ENCODE assay signal across 20 cellular contexts in genomic region chr10:76012928-76013327, GRCh38.
"Had no signal": no experiment of that assay in that cellular context is flagged by ENCODE, and none has a peak within 500 bp of the region (broad histone marks: within the 10 kb centered on the region; RNA-seq: fewer than 3 reads in every experiment).

No MANE protein-coding gene starts in this region.

- H3K36me3 ChIP-seq: esophagus squamous epithelium, gastroesophageal sphincter, pancreas, right lobe of liver, tibial artery, upper lobe of left lung, uterus had no signal

- ATAC-seq: gastroesophageal sphincter; left lobe of liver; natural killer cell; pancreas; right lobe of liver; stimulated activated memory B cell treated with anti-CD40 and anti-IgM and Interleukin-4, amounts not matched to agents 10 μg/mL and 1 μg/mL and 100 μg/mL, for 72 hours had no signal

- H3K4me1 ChIP-seq: esophagus squamous epithelium, gastroesophageal sphincter, pancreas, right lobe of liver, tibial artery, upper lobe of left lung, uterus had no signal

- H3K9me3 ChIP-seq: esophagus squamous epithelium, gastroesophageal sphincter, pancreas, right lobe of liver, tibial artery, upper lobe of left lung, uterus had no signal

- H3K9me3 Mint-ChIP-seq: natural killer cell; neural crest cell; stimulated activated memory B cell treated with anti-CD40 and anti-IgM and Interleukin-4, amounts not matched to agents 10 μg/mL and 1 μg/mL and 100 μg/mL, for 72 hours; stimulated activated naive CD8-positive, alpha-beta T cell treated with anti-CD3 and anti-CD28 coated beads, Interleukin-15, Interleukin-2, amounts not matched to agents 100 ng/mL and 50 ng/mL, for 24 hours had no signal

- DNase-seq: cortex of kidney; esophagus squamous epithelium; foreskin fibroblast; glutamatergic neuron; islet precursor cell; mammary epithelial cell; natural killer cell; occipital lobe; pancreas; right lobe of liver; stimulated activated CD4-positive, alpha-beta T cell treated with anti-CD3 and anti-CD28 coated beads, Interleukin-4, amount 100 ng/mL, for 24 hours; tibial artery; upper lobe of left lung; uterus had no signal

- H3K4me1 Mint-ChIP-seq: natural killer cell; stimulated activated memory B cell treated with anti-CD40 and anti-IgM and Interleukin-4, amounts not matched to agents 10 μg/mL and 1 μg/mL and 100 μg/mL, for 72 hours had no signal

- H3K4me3 ChIP-seq: esophagus squamous epithelium, gastroesophageal sphincter, pancreas, right lobe of liver, tibial artery, upper lobe of left lung, uterus had no signal

- H3K4me3 Mint-ChIP-seq: natural killer cell; neural crest cell; stimulated activated memory B cell treated with anti-CD40 and anti-IgM and Interleukin-4, amounts not matched to agents 10 μg/mL and 1 μg/mL and 100 μg/mL, for 72 hours; stimulated activated naive CD8-positive, alpha-beta T cell treated with anti-CD3 and anti-CD28 coated beads, Interleukin-15, Interleukin-2, amounts not matched to agents 100 ng/mL and 50 ng/mL, for 24 hours had no signal

- H3K27me3 ChIP-seq: esophagus squamous epithelium, gastroesophageal sphincter, pancreas, right lobe of liver, tibial artery, upper lobe of left lung, uterus had no signal

- H3K27ac ChIP-seq: esophagus squamous epithelium, gastroesophageal sphincter, pancreas, right lobe of liver, tibial artery, upper lobe of left lung, uterus had no signal

- H3K36me3 Mint-ChIP-seq: natural killer cell; stimulated activated memory B cell treated with anti-CD40 and anti-IgM and Interleukin-4, amounts not matched to agents 10 μg/mL and 1 μg/mL and 100 μg/mL, for 72 hours had no signal

- H3K27ac Mint-ChIP-seq: natural killer cell; progenitor cell of endocrine pancreas; stimulated activated memory B cell treated with anti-CD40 and anti-IgM and Interleukin-4, amounts not matched to agents 10 μg/mL and 1 μg/mL and 100 μg/mL, for 72 hours; stimulated activated naive CD8-positive, alpha-beta T cell treated with anti-CD3 and anti-CD28 coated beads, Interleukin-15, Interleukin-2, amounts not matched to agents 100 ng/mL and 50 ng/mL, for 24 hours had no signal

- H3K27me3 Mint-ChIP-seq: stimulated activated memory B cell treated with anti-CD40 and anti-IgM and Interleukin-4, amounts not matched to agents 10 μg/mL and 1 μg/mL and 100 μg/mL, for 72 hours; stimulated activated naive CD8-positive, alpha-beta T cell treated with anti-CD3 and anti-CD28 coated beads, Interleukin-15, Interleukin-2, amounts not matched to agents 100 ng/mL and 50 ng/mL, for 24 hours had no signal
